In genomic region chr2:158894572-158894971, GRCh38 we compare ENCODE assay signal across 24 cellular contexts.
DNase-seq lines count a peak whose midpoint lies in the region; TF ChIP-seq lines count a peak whose summit lies in the region.
"Had no signal": no experiment of that assay in that cellular context is flagged by ENCODE, and none has a peak within 500 bp of the region (broad histone marks: within the 10 kb centered on the region; RNA-seq: fewer than 3 reads in every experiment).

No MANE protein-coding gene starts in this region.

- H3K9me3 ChIP-seq in OCI-LY7 (ENCODE audit: low read length) (no peaks in the 10 kb centered on the region), mammary epithelial cell (replicated peaks; ENCODE audit: insufficient read depth, low read length) (no peaks in the 10 kb centered on the region)
- H3K9me3 ChIP-seq: adrenal gland, mucosa of descending colon, upper lobe of left lung had no signal

- H4K20me1 ChIP-seq in OCI-LY7 (ENCODE audit: insufficient read depth, low read length) (no peaks in the 10 kb centered on the region), mammary epithelial cell (ENCODE audit: insufficient read depth, low read length) (no peaks in the 10 kb centered on the region)

- H3K4me3 Mint-ChIP-seq in progenitor cell of endocrine pancreas (ENCODE audit: low read depth), result no peak overlapping the region
- H3K4me3 Mint-ChIP-seq: activated CD4-positive, alpha-beta memory T cell treated with anti-CD3 and anti-CD28 coated beads for 36 hours; activated naive CD4-positive, alpha-beta T cell treated with anti-CD3 and anti-CD28 coated beads for 36 hours; CD14-positive monocyte; natural killer cell treated with Interleukin-12 subunit alpha and Interleukin-12 subunit beta and Interleukin-15 and Interleukin-18, amount 100 ng/mL, for 72 hours had no signal

- 57% methylated on average over 4 of the region's 4 CpGs for WGBS in mammary epithelial cell (ENCODE audit: low coverage, missing lambda C conversion rate)

- no peaks in the 10 kb centered on the region for H3K9me2 ChIP-seq in OCI-LY7 (ENCODE audit: insufficient read depth, low read length)

- intact Hi-C loops in OCI-LY7 (cut with micrococcal nuclease; ENCODE audit: unreplicated experiment) (no loop called here), mammary epithelial cell (cut with micrococcal nuclease) (loop anchor here (5.0 to 10.0 kb wide), 3 partner anchors 137 to 1070 kb away; no protein-coding TSS in a partner anchor)

- no peak for DNase-seq in GM12865 (ENCODE audit: low read depth)
- no peak for DNase-seq in OCI-LY7 (ENCODE audit: low spot score)
- no peak for DNase-seq in mammary epithelial cell
- no peak for DNase-seq in progenitor cell of endocrine pancreas (ENCODE audit: low spot score, unreplicated experiment)
- DNase-seq in NCI-H1436 treated with DMSO at 0.1 percent for 48 hours (lab: John Stamatoyannopoulos, UW), result no peak
- DNase-seq in HCEC 1CT, result no peak
- no peak for DNase-seq in CD1c-positive myeloid dendritic cell (ENCODE audit: extremely low spot score)
- DNase-seq: activated CD4-positive, alpha-beta memory T cell treated with anti-CD3 and anti-CD28 coated beads for 36 hours; activated naive CD4-positive, alpha-beta T cell treated with anti-CD3 and anti-CD28 coated beads for 36 hours; hippocampal formation; left colon; mucosa of descending colon; NCI-H146; NCI-H2107; NCI-H446 treated with DMSO at 0.1 percent for 48 hours; NCI-H774; SJCRH30; small intestine; stimulated activated naive CD4-positive, alpha-beta T cell; upper lobe of left lung had no signal

- H3K36me3 ChIP-seq in OCI-LY7 (ENCODE audit: insufficient read depth, low read length) (no peaks in the 10 kb centered on the region), mammary epithelial cell (ENCODE audit: insufficient read depth, low read length) (no peaks in the 10 kb centered on the region)
- H3K36me3 ChIP-seq: adrenal gland, SJCRH30, upper lobe of left lung had no signal

- no peaks in the 10 kb centered on the region for H3K27me3 Mint-ChIP-seq in progenitor cell of endocrine pancreas

- TF ChIP-seq CTCF in GM12865 (IDR thresholded peaks at IDR 0.05; ENCODE audit: insufficient read depth, low read depth, low read length, missing control alignments) (peak; percentile 6), OCI-LY7 (conservative IDR thresholded peaks at IDR 0.05; ENCODE audit: low read length) (0 out of 2 replicates have a peak, but pooled peaks have one; percentile 10), mammary epithelial cell (conservative IDR thresholded peaks at IDR 0.05 in 1 of 2, IDR thresholded peaks at IDR 0.05 in 1 of 2; ENCODE audit: extremely low read depth in 1 of 2, insufficient read depth in 1 of 2, low read depth in 1 of 2, low read length in 2 of 2) (peak in 1 of 2 donors; percentile 8), progenitor cell of endocrine pancreas (IDR thresholded peaks at IDR 0.05; ENCODE audit: unreplicated experiment) (peak; percentile 37)

- no peaks in the 10 kb centered on the region for H3K9me3 Mint-ChIP-seq in progenitor cell of endocrine pancreas (ENCODE audit: low read depth)
- H3K9me3 Mint-ChIP-seq: CD14-positive monocyte; natural killer cell treated with Interleukin-12 subunit alpha and Interleukin-12 subunit beta and Interleukin-15 and Interleukin-18, amount 100 ng/mL, for 72 hours had no signal

- dilution Hi-C loops in mammary epithelial cell (cut with HindIII; ENCODE audit: low sequenced_read_pairs), result no loop called here

- H3K27ac Mint-ChIP-seq in progenitor cell of endocrine pancreas, result peak overlapping the region; percentile 24
- H3K27ac Mint-ChIP-seq: activated CD4-positive, alpha-beta memory T cell treated with anti-CD3 and anti-CD28 coated beads for 36 hours; activated naive CD4-positive, alpha-beta T cell treated with anti-CD3 and anti-CD28 coated beads for 36 hours; natural killer cell treated with Interleukin-12 subunit alpha and Interleukin-12 subunit beta and Interleukin-15 and Interleukin-18, amount 100 ng/mL, for 72 hours had no signal

- H3K4me1 Mint-ChIP-seq in progenitor cell of endocrine pancreas (ENCODE audit: low read depth), result peaks cover 12% of the 10 kb centered on the region
- H3K4me1 Mint-ChIP-seq: CD14-positive monocyte had no signal

- CTCF ChIA-PET in OCI-LY7 (lab: Charles Lee; ENCODE audit: unreplicated experiment), result no interaction called here
- CTCF ChIA-PET in mammary epithelial cell (lab: Charles Lee; ENCODE audit: low non-redundant PET), result no interaction called here

- H3K27ac ChIP-seq in OCI-LY7 (ENCODE audit: low read depth, low read length, poor library complexity, severe bottlenecking) (no peak overlapping the region), mammary epithelial cell (ENCODE audit: insufficient read depth, low read depth, low read length) (peak overlapping the region; percentile 96)
- H3K27ac ChIP-seq: adrenal gland, SJCRH30, upper lobe of left lung had no signal

- H3K4me2 ChIP-seq in OCI-LY7 (ENCODE audit: low read length) (no peak overlapping the region), mammary epithelial cell (ENCODE audit: insufficient read depth, low read depth, low read length) (peak overlapping the region; percentile 76)

- no peaks in the 10 kb centered on the region for H3K27me3 ChIP-seq in mammary epithelial cell (ENCODE audit: insufficient read depth, low read length)
- H3K27me3 ChIP-seq: adrenal gland, SJCRH30, upper lobe of left lung had no signal

- H3K79me2 ChIP-seq in OCI-LY7 (ENCODE audit: insufficient read depth, low read depth, low read length) (no peaks in the 10 kb centered on the region), mammary epithelial cell (ENCODE audit: insufficient read depth, low read length) (no peaks in the 10 kb centered on the region)

- H3K4me3 ChIP-seq in GM12865 (ENCODE audit: low read depth, low read length) (no peak overlapping the region), OCI-LY7 (ENCODE audit: low read depth, low read length, poor library complexity, severe bottlenecking) (no peak overlapping the region), mammary epithelial cell (replicated peaks in 1 of 3; ENCODE audit: insufficient read depth in 1 of 3, low read depth in 2 of 3, low read length in 3 of 3) (no peak overlapping the region)
- H3K4me3 ChIP-seq: adrenal gland, GM23248, mucosa of descending colon, SJCRH30, upper lobe of left lung had no signal

- no peaks in the 10 kb centered on the region for H3K4me1 ChIP-seq in OCI-LY7 (ENCODE audit: insufficient read depth, low read length, poor library complexity, severe bottlenecking)
- peaks cover 45% of the 10 kb centered on the region for H3K4me1 ChIP-seq in mammary epithelial cell (ENCODE audit: insufficient read depth, low read length)
- H3K4me1 ChIP-seq: adrenal gland, SJCRH30, upper lobe of left lung had no signal

- POLR2A ChIA-PET in OCI-LY7 (lab: Charles Lee), result no interaction called here

- H2AFZ ChIP-seq in OCI-LY7 (ENCODE audit: low read length), result no peak overlapping the region
- H2AFZ ChIP-seq in mammary epithelial cell (ENCODE audit: low read depth, low read length), result no peak overlapping the region
- H2AFZ ChIP-seq: GM23248 had no signal

- BruUV-seq in OCI-LY7 (replicated peaks; lab: Mats Ljungman, UMichigan) (no TSS peak), mammary epithelial cell (replicated peaks; lab: Mats Ljungman, UMichigan) (no TSS peak)

- H3K36me3 Mint-ChIP-seq in progenitor cell of endocrine pancreas (ENCODE audit: insufficient read depth), result no peaks in the 10 kb centered on the region
- H3K36me3 Mint-ChIP-seq: activated CD4-positive, alpha-beta memory T cell treated with anti-CD3 and anti-CD28 coated beads for 36 hours; CD14-positive monocyte; natural killer cell treated with Interleukin-12 subunit alpha and Interleukin-12 subunit beta and Interleukin-15 and Interleukin-18, amount 100 ng/mL, for 72 hours had no signal

- in situ Hi-C loops in mammary epithelial cell (cut with MboI; ENCODE audit: low sequenced_read_pairs in 2 of 2), result loop anchor here in 1 of 2 donors (10.0 kb wide), 1 partner anchor 230 kb away; no protein-coding TSS in a partner anchor

- no peak overlapping the region for H3K9ac ChIP-seq in mammary epithelial cell (ENCODE audit: insufficient read depth, low read length)
- H3K9ac ChIP-seq: GM23248 had no signal
